Comparison of ENCODE assay signal across 7 cellular contexts in genomic region chr10:126434235-126434634, GRCh38. TPM values are rescaled to one million over a fixed set of nuclear protein-coding genes. Genes with fewer than 3 reads are reported as not detected.
"Had no signal": no experiment of that assay in that cellular context is flagged by ENCODE, and none has a peak within 500 bp of the region (broad histone marks: within the 10 kb centered on the region; RNA-seq: fewer than 3 reads in every experiment).

No MANE protein-coding gene starts in this region.

- ATAC-seq: K562 had no signal

- H3K4me1 Mint-ChIP-seq: H9 had no signal

- H3K27ac ChIP-seq: GM23248 had no signal

- H3K4me3 Mint-ChIP-seq: H9 had no signal

- H3K27ac Mint-ChIP-seq: H9 had no signal

- DNase-seq: GM23248, H9, HCEC 1CT, IMR-90, KG1 had no signal

- H3K9ac ChIP-seq: GM23248 had no signal

- H2AFZ ChIP-seq: GM23248 had no signal

- H3K4me3 ChIP-seq: GM23248, K562 had no signal

RNA-seq across cellular contexts. Expression of gene ADAM12, which starts 46.0 kb away (rescaled TPM):
- total RNA-seq: HT-29, K562 had no signal
- polyA plus RNA-seq: K562 had no signal
